In genomic region chr3:141762552-141762951, GRCh38 we compare ENCODE assay signal across 9 cellular contexts. TPM values are rescaled to one million over a fixed set of nuclear protein-coding genes. Genes with fewer than 3 reads are reported as not detected.
"Had no signal": no experiment of that assay in that cellular context is flagged by ENCODE, and none has a peak within 500 bp of the region (broad histone marks: within the 10 kb centered on the region; RNA-seq: fewer than 3 reads in every experiment).

No MANE protein-coding gene starts in this region.

RNA-seq across cellular contexts. Expression of gene GRK7, which starts 0.7 kb away (rescaled TPM):
- total RNA-seq: activated CD4-positive, alpha-beta T cell treated with anti-CD3 and anti-CD28 coated beads, Interleukin-2, amount 10 ng/mL, durations not matched to agents 24 days and 14 days; activated naive CD8-positive, alpha-beta T cell treated with anti-CD3 and anti-CD28 coated beads for 36 hours; activated T-cell treated with anti-CD3 and anti-CD28 coated beads, Interleukin-2, amount 50 U/mL, for 72 hours; LHCN-M2; OCI-LY7; PC-9; T-helper 1 cell treated with Interleukin-12 subunit alpha and Interleukin-12 subunit beta and Interleukin-4 antibody, amounts not matched to agents 30 ng/mL and 1 ng/mL, for 36 hours; T-helper 2 cell treated with Interferon-gamma antibody and Interleukin-4, amounts not matched to agents 100 ng/mL and 5 ng/mL, for 36 hours had no signal
- polyA plus RNA-seq: aorta had no signal
